10 cellular contexts compared by ENCODE assay signal in the genomic region with DNA sequence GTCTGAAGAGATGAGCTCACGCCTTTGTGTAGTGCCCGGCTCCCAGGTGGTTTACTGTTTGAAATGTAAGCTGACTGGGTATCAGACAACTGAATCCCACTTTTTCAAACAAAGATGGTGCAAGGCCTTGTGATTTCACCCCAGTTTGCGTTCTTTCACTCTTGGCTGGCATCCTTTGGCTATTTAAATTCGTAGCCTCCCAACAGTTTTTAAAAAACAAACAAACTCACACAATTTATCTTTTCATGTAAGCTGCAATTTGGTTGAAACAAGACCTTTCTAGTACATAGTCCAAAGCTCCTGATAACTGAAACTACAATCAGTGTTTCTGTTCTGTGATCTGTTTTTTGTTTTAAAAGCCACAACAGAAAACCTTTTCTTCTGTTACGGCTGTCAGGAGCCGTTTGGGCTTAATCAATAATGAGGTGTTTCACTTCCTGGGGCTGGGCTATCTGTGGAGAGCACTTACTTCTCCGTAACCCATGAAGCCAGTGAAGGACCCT.
DNase-seq lines count a peak whose midpoint lies in the region; ATAC-seq and TF ChIP-seq lines count a peak whose summit lies in the region.
"Had no signal": no experiment of that assay in that cellular context is flagged by ENCODE, and none has a peak within 500 bp of the region (broad histone marks: within the 10 kb centered on the region; RNA-seq: fewer than 3 reads in every experiment).

No MANE protein-coding gene starts in this region.

- H2BK120ac ChIP-seq in trophoblast cell (ENCODE audit: insufficient read depth, low read length, poor library complexity), result no peak overlapping the region

- intact Hi-C loops in cardiac septum (cut with DNase I), result no loop called here

- H3K4me2 ChIP-seq in Karpas-422 (ENCODE audit: low read depth, low read length, poor library complexity, severe bottlenecking) (peak overlapping the region; percentile 8), trophoblast cell (ENCODE audit: low read length) (no peak overlapping the region)

- H3K23ac ChIP-seq in trophoblast cell (ENCODE audit: low read length), result no peak overlapping the region

- no peak overlapping the region for H4K91ac ChIP-seq in trophoblast cell (ENCODE audit: low read depth, low read length)

- H3K9me2 ChIP-seq in Karpas-422 (replicated peaks; ENCODE audit: insufficient read depth, low read length), result no peaks in the 10 kb centered on the region

- no peaks in the 10 kb centered on the region for H3K79me1 ChIP-seq in trophoblast cell (ENCODE audit: low read length)

- no peak overlapping the region for H2AK5ac ChIP-seq in trophoblast cell (ENCODE audit: low read length)

- H3K4me3 Mint-ChIP-seq in chondrocyte (ENCODE audit: unreplicated experiment), result no peak overlapping the region

- peak overlapping the region; percentile 31 for H2BK5ac ChIP-seq in trophoblast cell (ENCODE audit: low read depth, low read length, poor library complexity)

- H3K27me3 ChIP-seq in Karpas-422 (ENCODE audit: low read length) (no peaks in the 10 kb centered on the region), trophoblast cell (ENCODE audit: insufficient read depth, low read length) (no peaks in the 10 kb centered on the region)

- H3K36me3 ChIP-seq in Karpas-422 (ENCODE audit: insufficient read depth, low read length) (0 out of 2 replicates have a peak, but pooled peaks cover 3% of the 10 kb centered on the region), trophoblast cell (ENCODE audit: control insufficient read depth in 1 of 2, insufficient read depth in 2 of 2, low read length in 2 of 2) (no peaks in the 10 kb centered on the region)

- no peak for DNase-seq in Karpas-422
- no peak for DNase-seq in chondrocyte (ENCODE audit: low spot score)
- no peak for DNase-seq in trophoblast cell
- no peak for DNase-seq in SK-N-DZ (ENCODE audit: low spot score)
- no peak for DNase-seq in HCEC 1CT
- no peak for DNase-seq in cardiac septum (ENCODE audit: low spot score)
- DNase-seq: kidney, NCI-H187 treated with DMSO at 0.1 percent for 48 hours had no signal

- peak overlapping the region; percentile 38 for H3K27ac ChIP-seq in Karpas-422 (ENCODE audit: low read length)
- no peak overlapping the region for H3K27ac ChIP-seq in trophoblast cell (ENCODE audit: low read depth, low read length)

- H2AFZ ChIP-seq in Karpas-422 (ENCODE audit: low read length) (no peak overlapping the region), trophoblast cell (ENCODE audit: insufficient read depth, low read length, poor library complexity) (no peak overlapping the region)

- peaks cover 55% of the 10 kb centered on the region for H3K4me1 Mint-ChIP-seq in chondrocyte (ENCODE audit: low read depth)

- H4K20me1 ChIP-seq in Karpas-422 (ENCODE audit: insufficient read depth, low read depth, low read length), result no peaks in the 10 kb centered on the region

- no peaks in the 10 kb centered on the region for H3K27me3 Mint-ChIP-seq in chondrocyte (ENCODE audit: low read depth)

- no peak overlapping the region for H4K12ac ChIP-seq in trophoblast cell (ENCODE audit: low read depth, low read length)

- H3K36me3 Mint-ChIP-seq in chondrocyte (ENCODE audit: low read depth), result peaks cover 6% of the 10 kb centered on the region

- no peak overlapping the region for H3K4ac ChIP-seq in trophoblast cell (ENCODE audit: low read depth, low read length)

- H3K79me2 ChIP-seq in Karpas-422 (ENCODE audit: low read length), result peaks cover 91% of the 10 kb centered on the region
- no peaks in the 10 kb centered on the region for H3K79me2 ChIP-seq in trophoblast cell (ENCODE audit: control insufficient read depth, insufficient read depth, low read length, poor library complexity)

- H3K14ac ChIP-seq in trophoblast cell (ENCODE audit: low read length), result no peak overlapping the region

- H3K4me1 ChIP-seq in Karpas-422 (ENCODE audit: low read length) (peaks cover 51% of the 10 kb centered on the region), trophoblast cell (ENCODE audit: control insufficient read depth in 1 of 2, insufficient read depth in 2 of 2, low read length in 2 of 2) (peaks cover 7 to 15% of the 10 kb centered on the region in 2 experiments)

- WGBS in trophoblast cell (ENCODE audit: extremely low coverage, insufficient coverage, insufficient read length), result no CpG with 5 or more reads among the region's 7 CpGs

- no peak for TF ChIP-seq CTCF in chondrocyte (IDR thresholded peaks at IDR 0.05)

- no peaks in the 10 kb centered on the region for H3K9me3 ChIP-seq in Karpas-422 (ENCODE audit: low read length)
- peaks cover 3% of the 10 kb centered on the region for H3K9me3 ChIP-seq in trophoblast cell (ENCODE audit: insufficient read depth, low read depth, low read length)

- H3K4me3 ChIP-seq in Karpas-422 (ENCODE audit: low read length) (no peak overlapping the region), trophoblast cell (ENCODE audit: low read depth, low read length) (no peak overlapping the region)

- no peak overlapping the region for H3K18ac ChIP-seq in trophoblast cell (ENCODE audit: low read length)

- H3K9ac ChIP-seq in Karpas-422 (ENCODE audit: low read length) (no peak overlapping the region), trophoblast cell (ENCODE audit: low read length) (no peak overlapping the region)

- no peak overlapping the region for H4K8ac ChIP-seq in trophoblast cell (ENCODE audit: low read depth, low read length)

- ATAC-seq in GM18909 (IDR thresholded peaks at IDR 0.05; ENCODE audit: poor library complexity, unreplicated experiment) (peak; percentile 57), GM18870 (IDR thresholded peaks at IDR 0.05; ENCODE audit: unreplicated experiment) (no peak)

- H2BK12ac ChIP-seq in trophoblast cell (ENCODE audit: low read length), result no peak overlapping the region

- H3K27ac Mint-ChIP-seq in chondrocyte (ENCODE audit: unreplicated experiment), result peak overlapping the region; percentile 86

- no peaks in the 10 kb centered on the region for H3K9me3 Mint-ChIP-seq in chondrocyte (ENCODE audit: low read depth)
